Comparison of ENCODE assay signal across 8 cellular contexts in the genomic region with DNA sequence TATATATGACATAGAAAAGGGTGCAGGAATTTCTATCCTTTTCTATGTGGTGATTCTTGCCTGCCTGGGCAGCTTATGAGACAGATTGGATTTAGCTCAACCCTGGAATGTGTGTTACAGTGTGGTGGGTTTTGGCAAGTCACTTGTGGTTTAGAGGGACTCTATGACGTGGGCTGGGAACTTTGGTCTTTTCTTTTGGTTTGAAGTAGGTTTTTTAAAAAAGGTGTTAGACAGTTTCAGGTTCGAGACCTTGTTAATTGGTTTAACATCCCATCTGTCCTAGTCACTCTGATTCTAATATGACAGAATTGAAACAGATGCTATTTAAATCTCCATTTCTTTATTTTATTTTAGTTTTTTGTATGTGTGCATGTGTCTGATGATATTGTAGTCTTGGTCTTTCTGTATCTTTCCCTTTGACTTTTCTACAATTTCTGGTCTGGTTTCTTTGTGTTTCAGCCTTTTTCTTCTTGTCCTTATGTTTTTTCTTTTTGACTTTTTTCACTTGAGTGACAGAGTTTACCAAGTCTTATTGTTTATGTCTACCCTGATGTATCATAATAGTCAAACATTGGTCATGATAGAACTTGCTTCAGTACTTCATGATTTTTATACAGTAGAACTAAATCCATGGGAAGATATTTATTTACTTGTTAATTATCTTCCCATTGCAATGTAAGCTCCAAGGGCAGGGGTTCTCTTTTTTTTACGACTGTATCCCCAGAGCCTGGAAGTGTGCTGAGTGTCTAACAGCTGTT.
DNase-seq lines count a peak whose midpoint lies in the region; ATAC-seq and TF ChIP-seq lines count a peak whose summit lies in the region.

No MANE protein-coding gene starts in this region.

- DNase-seq in GM10266 (ENCODE audit: extremely low spot score): peak; percentile 19
- peak; percentile 20 for DNase-seq in choroid plexus epithelial cell (ENCODE audit: low read depth)
- DNase-seq in iPS-NIHi11 (ENCODE audit: low spot score): no peak
- no peak for DNase-seq in NCI-H1436 (lab: John Stamatoyannopoulos, UW)
- no peak for DNase-seq in coronary artery (ENCODE audit: low spot score)
- DNase-seq in C1 segment of cervical spinal cord (lab: John Stamatoyannopoulos, UW): no peak

- H3K4me3 ChIP-seq in choroid plexus epithelial cell (ENCODE audit: low read depth, low read length) (no peak overlapping the region), coronary artery (no peak overlapping the region)

- no peak overlapping the region for H3K27ac ChIP-seq in coronary artery

- TF ChIP-seq CTCF in GM10266 (IDR thresholded peaks at IDR 0.05; ENCODE audit: control insufficient read depth, insufficient read depth, low read depth, missing control alignments): no peak
- TF ChIP-seq CTCF in choroid plexus epithelial cell (conservative IDR thresholded peaks at IDR 0.05; ENCODE audit: low read depth, low read length): no peak
- TF ChIP-seq CTCF in coronary artery (IDR thresholded peaks at IDR 0.05): no peak

- ATAC-seq in GM19463 (IDR thresholded peaks at IDR 0.05; ENCODE audit: unreplicated experiment) (peak; percentile 80), HG03460 (IDR thresholded peaks at IDR 0.05; ENCODE audit: unreplicated experiment) (peak; percentile 49)

Comparison
In these comparisons a context has a peak if more than half of its experiments do, and no peak if none do; other contexts are left out.
1. DNase-seq: peak in GM10266 (single experiment) and choroid plexus epithelial cell (single experiment); none in iPS-NIHi11 (single experiment), NCI-H1436 (single experiment), coronary artery (single experiment) and C1 segment of cervical spinal cord (0 of 14).